ENCODE assay signal across 27 cellular contexts in genomic region chr20:46276531-46276930, GRCh38. TPM values are rescaled to one million over a fixed set of nuclear protein-coding genes. Genes with fewer than 3 reads are reported as not detected.
"Had no signal": no experiment of that assay in that cellular context is flagged by ENCODE, and none has a peak within 500 bp of the region (broad histone marks: within the 10 kb centered on the region; RNA-seq: fewer than 3 reads in every experiment).

No MANE protein-coding gene starts in this region.

- H3K4me3 Mint-ChIP-seq: activated CD8-positive, alpha-beta T cell treated with anti-CD3 and anti-CD28 coated beads for 36 hours; activated naive CD4-positive, alpha-beta T cell treated with anti-CD3 and anti-CD28 coated beads, Interleukin-2, amount 50 U/mL, for 24 hours; central memory CD8-positive, alpha-beta T cell; T-helper 1 cell treated with Interleukin-12 subunit alpha and Interleukin-12 subunit beta and Interleukin-4 antibody, amounts not matched to agents 30 μg/mL and 1 μg/mL, for 36 hours had no signal

- H3K4me1 ChIP-seq: body of pancreas had no signal

- H3K27ac ChIP-seq: body of pancreas had no signal

- DNase-seq: activated CD4-positive, alpha-beta T cell treated with anti-CD3 and anti-CD28 coated beads for 4 hours; activated CD8-positive, alpha-beta memory T cell treated with anti-CD3 and anti-CD28 coated beads, Interleukin-2, amount 50 U/mL, for 4 hours; activated CD8-positive, alpha-beta T cell treated with anti-CD3 and anti-CD28 coated beads for 36 hours; activated effector memory CD4-positive, alpha-beta T cell treated with Interleukin-2 at 50 U/mL for 16 hours; activated naive CD4-positive, alpha-beta T cell; aorta; body of pancreas; KG1; MG63; NCI-H1105; NCI-H1436; NCI-H1694 treated with DMSO at 0.1 percent for 48 hours; NCI-H2029 treated with DMSO at 0.1 percent for 48 hours; NCI-H345; NCI-H510A; NCI-H526 treated with DMSO at 0.1 percent for 48 hours; NCI-H82; NK-92 treated with Interleukin-12 subunit alpha and Interleukin-12 subunit beta, amount 100 ng/mL, for 24 hours; OCI-M1; RPMI8226; SHP77 treated with DMSO at 0.1 percent for 48 hours had no signal

- H3K9me3 Mint-ChIP-seq: activated CD8-positive, alpha-beta T cell treated with anti-CD3 and anti-CD28 coated beads for 36 hours; T-helper 1 cell treated with Interleukin-12 subunit alpha and Interleukin-12 subunit beta and Interleukin-4 antibody, amounts not matched to agents 30 μg/mL and 1 μg/mL, for 36 hours had no signal

- H3K27ac Mint-ChIP-seq: activated CD8-positive, alpha-beta T cell treated with anti-CD3 and anti-CD28 coated beads for 36 hours; activated naive CD4-positive, alpha-beta T cell treated with anti-CD3 and anti-CD28 coated beads, Interleukin-2, amount 50 U/mL, for 24 hours; T-helper 1 cell treated with Interleukin-12 subunit alpha and Interleukin-12 subunit beta and Interleukin-4 antibody, amounts not matched to agents 30 μg/mL and 1 μg/mL, for 36 hours had no signal

- H3K9me3 ChIP-seq: body of pancreas, MG63 had no signal

- H3K4me3 ChIP-seq: body of pancreas, MG63 had no signal

- H3K36me3 ChIP-seq: MG63 had no signal

- ATAC-seq: activated CD4-positive, CD25-positive, alpha-beta regulatory T cell treated with anti-CD3 and anti-CD28 coated beads, Interleukin-2, amount 50 U/mL, for 24 hours; activated CD8-positive, alpha-beta T cell treated with anti-CD3 and anti-CD28 coated beads for 36 hours; body of pancreas; Panc1 had no signal

- H3K4me1 Mint-ChIP-seq: activated naive CD4-positive, alpha-beta T cell treated with anti-CD3 and anti-CD28 coated beads, Interleukin-2, amount 50 U/mL, for 24 hours; central memory CD8-positive, alpha-beta T cell had no signal

RNA-seq across cellular contexts. Expression of gene CDH22, which starts 31.8 kb away (rescaled TPM):
- total RNA-seq: activated CD8-positive, alpha-beta T cell treated with anti-CD3 and anti-CD28 coated beads for 36 hours; aorta; SK-MEL-5 had no signal
- polyA plus RNA-seq: aorta had no signal
